ENCODE assay signal across 8 cellular contexts in genomic region chr1:147641695-147642592, GRCh38. TPM values are rescaled to one million over a fixed set of nuclear protein-coding genes. Genes with fewer than 3 reads are reported as not detected.
A peak's percentile ranks its signal among the peaks of the same experiment; 100 is the strongest.
DNase-seq lines count a peak whose midpoint lies in the region; ATAC-seq and TF ChIP-seq lines count a peak whose summit lies in the region.

No MANE protein-coding gene starts in this region.

- DNase-seq in NCI-H1417 (lab: John Stamatoyannopoulos, UW) = peak; percentile 48 to 91 (median 86)
- DNase-seq in NCI-H1417 treated with DMSO at 0.1 percent for 48 hours (lab: John Stamatoyannopoulos, UW) = no peak
- DNase-seq in SK-N-MC (ENCODE audit: low read depth, low spot score) = peak; percentile 20
- peak; percentile 59 to 87 for DNase-seq in T47D (ENCODE audit: low read depth in 1 of 2, low spot score in 1 of 2)
- peak in 1 of 2 donors; percentile 50 for DNase-seq in left colon
- DNase-seq in stimulated activated CD8-positive, alpha-beta memory T cell treated with anti-CD3 and anti-CD28 coated beads, Interleukin-4, amount 100 ng/mL, for 48 hours = peak; percentile 66

- peak; percentile 80 for ATAC-seq in left colon
- no peak for ATAC-seq in HG02938 (IDR thresholded peaks at IDR 0.05; ENCODE audit: unreplicated experiment)

- no peaks in the 10 kb centered on the region for H3K9me3 ChIP-seq in SK-N-MC (ENCODE audit: low read depth, low read length)

- TF ChIP-seq CTCF in LNCAP (IDR thresholded peaks at IDR 0.05) = peak; percentile 94

- intact Hi-C loops in left colon (cut with DNase I, micrococcal nuclease) = loop anchor here in 1 of 2 donors (2.0 to 5.0 kb wide), 2 partner anchors 59 to 145 kb away; no protein-coding TSS in a partner anchor

- H3K4me3 ChIP-seq in SK-N-MC = 0 out of 2 replicates have a peak overlapping the region, but pooled peaks have one; percentile 2

- H3K27ac ChIP-seq in SK-N-MC = no peak overlapping the region

- H3K9ac ChIP-seq in SK-N-MC (ENCODE audit: insufficient read length) = no peak overlapping the region

- in situ Hi-C loops in T47D (cut with HindIII; ENCODE audit: low pct_unique_long_range_greater_than_20kb, low sequenced_read_pairs) = no loop called here

- no peaks in the 10 kb centered on the region for H3K36me3 ChIP-seq in SK-N-MC (ENCODE audit: insufficient read depth, low read length)

RNA-seq across cellular contexts. Expression of gene ACP6, which starts 28.4 kb away (rescaled TPM):
- 10 to 100 TPM; 20.0 to 23.5 TPM for total RNA-seq in left colon
